ENCODE assay signal across 10 cellular contexts in the genomic region with DNA sequence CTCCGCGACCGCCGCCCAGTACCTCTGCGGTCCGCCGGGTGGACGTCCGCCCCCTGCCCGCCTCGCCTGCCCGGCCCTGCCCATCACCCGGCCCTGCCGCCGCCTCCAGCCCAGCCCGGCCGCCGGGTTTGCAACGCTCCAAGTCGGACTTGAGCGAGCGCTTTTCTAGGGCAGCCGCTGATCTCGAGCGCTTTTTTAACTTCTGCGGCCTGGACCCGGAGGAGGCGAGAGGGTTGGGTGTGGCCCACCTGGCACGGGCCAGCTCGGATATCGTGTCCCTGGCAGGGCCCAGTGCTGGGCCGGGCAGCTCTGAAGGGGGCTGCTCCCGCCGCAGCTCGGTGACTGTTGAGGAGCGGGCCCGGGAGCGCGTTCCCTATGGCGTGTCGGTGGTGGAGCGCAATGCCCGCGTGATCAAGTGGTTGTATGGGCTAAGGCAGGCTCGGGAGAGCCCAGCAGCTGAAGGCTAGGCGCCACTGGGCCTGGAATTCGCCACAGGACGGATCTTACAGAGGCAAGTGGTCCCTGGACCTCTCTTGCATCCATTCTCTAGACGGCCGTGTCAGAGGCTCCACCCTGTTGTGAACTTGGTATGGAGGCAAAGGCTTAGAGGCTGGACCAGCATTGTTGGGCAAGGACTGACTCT. TPM values are rescaled to one million over a fixed set of nuclear protein-coding genes. Genes with fewer than 3 reads are reported as not detected.
DNase-seq lines count a peak whose midpoint lies in the region; ATAC-seq and TF ChIP-seq lines count a peak whose summit lies in the region.
"Had no signal": no experiment of that assay in that cellular context is flagged by ENCODE, and none has a peak within 500 bp of the region (broad histone marks: within the 10 kb centered on the region; RNA-seq: fewer than 3 reads in every experiment).

No MANE protein-coding gene starts in this region.

- H2BK120ac ChIP-seq in neuronal stem cell (ENCODE audit: low read depth, low read length): peak overlapping the region; percentile 35

- no peak overlapping the region for H3K4ac ChIP-seq in neuronal stem cell (ENCODE audit: low read length)

- H4K91ac ChIP-seq in neuronal stem cell (ENCODE audit: low read depth, low read length, poor library complexity): no peak overlapping the region

- peaks cover 56% of the 10 kb centered on the region for H3K79me2 ChIP-seq in DOHH2 (ENCODE audit: control insufficient read depth, low read length)

- H3K9me2 ChIP-seq in DOHH2 (replicated peaks; ENCODE audit: control insufficient read depth, low read length): no peaks in the 10 kb centered on the region

- peak overlapping the region; percentile 49 for H3K14ac ChIP-seq in neuronal stem cell (ENCODE audit: low read length)

- H3F3A ChIP-seq in DOHH2 (ENCODE audit: control insufficient read depth, insufficient read depth): peaks cover 10% of the 10 kb centered on the region

- H3K27ac ChIP-seq in DOHH2 (ENCODE audit: low read depth, low read length): peak overlapping the region; percentile 90
- peak overlapping the region; percentile 99 for H3K27ac ChIP-seq in SJCRH30
- no peak overlapping the region for H3K27ac ChIP-seq in duodenal mucosa (ENCODE audit: low read depth, low read length)
- no peak overlapping the region for H3K27ac ChIP-seq in neuronal stem cell (replicated peaks; ENCODE audit: low read length)
- H3K27ac ChIP-seq: GM23248, tibial nerve had no signal

- peak overlapping the region; percentile 63 for H2BK15ac ChIP-seq in neuronal stem cell (ENCODE audit: low read length)

- H3K4me3 ChIP-seq in DOHH2 (ENCODE audit: low read length) (peak overlapping the region; percentile 87), SJCRH30 (peak overlapping the region; percentile 78), duodenal mucosa (ENCODE audit: low read depth in 1 of 2, low read length in 2 of 2) (peak overlapping the region; percentile 33 to 58), neuronal stem cell (ENCODE audit: low read length in 2 of 2) (peak overlapping the region in 1 of 2 donors; percentile 77)

- H2BK12ac ChIP-seq in neuronal stem cell (ENCODE audit: low read length): no peak overlapping the region

- H3K4me1 ChIP-seq in DOHH2 (ENCODE audit: control insufficient read depth, low read length): peaks cover 63% of the 10 kb centered on the region
- H3K4me1 ChIP-seq in SJCRH30: peaks cover 36% of the 10 kb centered on the region
- H3K4me1 ChIP-seq in duodenal mucosa (ENCODE audit: control insufficient read depth in 1 of 2, insufficient read depth in 2 of 2, low read length in 2 of 2): peaks cover 32 to 56% of the 10 kb centered on the region in 2 donors
- peaks cover 15 to 29% of the 10 kb centered on the region in 2 donors for H3K4me1 ChIP-seq in neuronal stem cell (ENCODE audit: control insufficient read depth in 2 of 2, insufficient read depth in 1 of 2, low read depth in 1 of 2, low read length in 2 of 2)

- H3K36me3 ChIP-seq in DOHH2 (ENCODE audit: control insufficient read depth, low read length) (peaks cover 22% of the 10 kb centered on the region), SJCRH30 (peaks cover 22% of the 10 kb centered on the region), duodenal mucosa (ENCODE audit: control insufficient read depth in 1 of 2, insufficient read depth in 2 of 2, low read length in 2 of 2) (peaks cover 6% of the 10 kb centered on the region in 2 donors), neuronal stem cell (replicated peaks in 1 of 2; ENCODE audit: control insufficient read depth in 2 of 2, insufficient read depth in 2 of 2, low read length in 2 of 2) (peaks cover 0 to 2% of the 10 kb centered on the region in 2 donors)
- H3K36me3 ChIP-seq: tibial nerve had no signal

- H3K4me2 ChIP-seq in DOHH2 (ENCODE audit: low read length): peak overlapping the region; percentile 100
- H3K4me2 ChIP-seq in neuronal stem cell (ENCODE audit: insufficient read depth, low read length, poor library complexity, severe bottlenecking): peak overlapping the region; percentile 92

- H3K9ac ChIP-seq in duodenal mucosa (ENCODE audit: low read depth in 1 of 2, low read length in 2 of 2) (peak overlapping the region in 1 of 2 donors; percentile 60), neuronal stem cell (ENCODE audit: low read depth, low read length, poor library complexity) (peak overlapping the region; percentile 85)

- DNase-seq in SJCRH30 (peak in 1 of 2 experiments; percentile 47), neuronal stem cell (ENCODE audit: low spot score) (no peak), GM10266 (ENCODE audit: extremely low spot score) (no peak)
- no peak for DNase-seq in effector CD4-positive, alpha-beta T cell
- no peak for DNase-seq in stimulated activated CD4-positive, alpha-beta T cell treated with anti-CD3 and anti-CD28 coated beads, Interleukin-4, amount 100 ng/mL, for 1 hour
- DNase-seq: GM23248 had no signal

- no peaks in the 10 kb centered on the region for H3K79me1 ChIP-seq in neuronal stem cell (ENCODE audit: low read depth, low read length)

- no CpG with 5 or more reads among the region's 50 CpGs for WGBS in neuronal stem cell (ENCODE audit: extremely low coverage in 2 of 2, insufficient read length in 2 of 2, insufficient replicate concordance in 1 of 2), 2 donors

- no peak for ATAC-seq in HG02588 (IDR thresholded peaks at IDR 0.05; ENCODE audit: unreplicated experiment)

- no peak overlapping the region for H4K8ac ChIP-seq in neuronal stem cell (ENCODE audit: low read depth, low read length)

- peaks cover 5% of the 10 kb centered on the region; the same call in 1 of the 2 replicates for H3K27me3 ChIP-seq in DOHH2 (ENCODE audit: control insufficient read depth, low read length)
- H3K27me3 ChIP-seq in SJCRH30: no peaks in the 10 kb centered on the region
- H3K27me3 ChIP-seq in duodenal mucosa (ENCODE audit: control insufficient read depth in 1 of 2, insufficient read depth in 2 of 2, low read length in 2 of 2): no peaks in the 10 kb centered on the region
- peaks cover 7 to 54% (median 16%) of the 10 kb centered on the region in 3 experiments for H3K27me3 ChIP-seq in neuronal stem cell (ENCODE audit: control insufficient read depth in 3 of 3, insufficient read depth in 3 of 3, low read depth in 1 of 3, low read length in 3 of 3)

- H3K18ac ChIP-seq in neuronal stem cell (ENCODE audit: low read length): peak overlapping the region; percentile 94

- no peak overlapping the region for H2AFZ ChIP-seq in neuronal stem cell (ENCODE audit: low read length)

- H3K23ac ChIP-seq in neuronal stem cell (ENCODE audit: low read depth, low read length, poor library complexity): peak overlapping the region; percentile 46

- H2BK5ac ChIP-seq in neuronal stem cell (ENCODE audit: low read length): peak overlapping the region; percentile 4

- TF ChIP-seq CTCF in DOHH2 (IDR thresholded peaks at IDR 0.05; ENCODE audit: low read depth, low read length, poor library complexity, severe bottlenecking): no peak
- TF ChIP-seq CTCF in GM10266 (IDR thresholded peaks at IDR 0.05; ENCODE audit: control insufficient read depth, insufficient read depth, low read depth, missing control alignments): no peak

- peak overlapping the region; percentile 88 for H2AK5ac ChIP-seq in neuronal stem cell (ENCODE audit: low read depth, low read length)

- H3K9me3 ChIP-seq in DOHH2 (ENCODE audit: control insufficient read depth, insufficient read depth, low read length): no peaks in the 10 kb centered on the region
- H3K9me3 ChIP-seq in SJCRH30 (replicated peaks): no peaks in the 10 kb centered on the region
- H3K9me3 ChIP-seq in duodenal mucosa (ENCODE audit: control insufficient read depth in 1 of 2, low read length in 2 of 2): no peaks in the 10 kb centered on the region
- no peaks in the 10 kb centered on the region for H3K9me3 ChIP-seq in neuronal stem cell (replicated peaks in 1 of 2; ENCODE audit: control insufficient read depth in 2 of 2, insufficient read depth in 1 of 2, low read depth in 1 of 2, low read length in 2 of 2)
- H3K9me3 ChIP-seq: tibial nerve had no signal

- H4K20me1 ChIP-seq in DOHH2 (ENCODE audit: control insufficient read depth, insufficient read depth, low read depth, low read length): peaks cover 3% of the 10 kb centered on the region; the same call in 1 of the 2 replicates

RNA-seq across cellular contexts. Expression of a gene that starts 11.8 kb away (rescaled TPM):
- total RNA-seq in SJCRH30 (2014; rRNA removed; shearing (Covaris generic)): 44.6 and 45.1 TPM in 2 replicates
- polyA plus RNA-seq in neuronal stem cell (2013, experiment 1 of 2): 12.2 TPM
- polyA plus RNA-seq in neuronal stem cell (2013, experiment 2 of 2): 11.7 TPM

Comparison
In these comparisons a context has a peak if more than half of its experiments do, and no peak if none do; other contexts are left out.
1. H3K27ac ChIP-seq: peak in DOHH2 (single experiment) and SJCRH30 (single experiment); none in duodenal mucosa (single experiment) and neuronal stem cell (single experiment).